In the genomic region with DNA sequence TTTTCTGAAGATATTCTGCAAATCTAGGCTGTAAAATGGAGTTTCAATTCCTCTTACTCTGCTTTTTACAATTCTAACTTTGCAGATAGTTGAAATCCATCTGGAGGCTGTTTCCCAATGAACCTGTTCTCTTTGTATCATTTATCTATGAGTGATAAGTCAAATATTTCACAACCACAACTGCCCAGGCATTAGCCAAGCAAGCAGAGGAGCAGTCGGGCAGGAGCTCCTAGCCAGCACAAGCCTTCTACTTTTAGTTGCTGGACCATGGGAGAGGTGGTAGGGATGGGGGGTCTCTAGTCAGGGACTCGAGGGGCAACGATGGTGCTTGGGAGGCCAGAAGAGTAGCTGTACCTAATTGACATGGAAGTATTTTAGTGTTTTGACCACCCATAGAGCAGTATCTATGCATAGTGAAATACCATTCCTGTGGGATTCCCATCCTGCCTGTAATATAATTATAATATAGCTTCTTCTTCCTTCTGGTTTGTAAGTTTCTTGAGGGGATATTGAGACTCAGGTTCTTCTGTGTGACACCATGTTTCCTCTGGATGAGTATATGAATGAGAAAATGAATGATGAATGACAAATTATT, we compare ENCODE assay signal across 13 cellular contexts.
DNase-seq lines count a peak whose midpoint lies in the region; ATAC-seq and TF ChIP-seq lines count a peak whose summit lies in the region.
"Had no signal": no experiment of that assay in that cellular context is flagged by ENCODE, and none has a peak within 500 bp of the region (broad histone marks: within the 10 kb centered on the region; RNA-seq: fewer than 3 reads in every experiment).

No MANE protein-coding gene starts in this region.

- no peak for TF ChIP-seq POLR2A in lower leg skin (IDR thresholded peaks at IDR 0.05)

- no peaks in the 10 kb centered on the region for H3K9me2 ChIP-seq in hepatocyte (replicated peaks; ENCODE audit: insufficient read depth)

- H3K27ac ChIP-seq in ACC112 (ENCODE audit: low read depth, low read length) (no peak overlapping the region), hepatocyte (no peak overlapping the region)

- H3K4me1 ChIP-seq in ACC112 (ENCODE audit: control insufficient read depth, insufficient read depth, low read length, unreplicated experiment) (peaks cover 39% of the 10 kb centered on the region), hepatocyte (ENCODE audit: insufficient read depth) (peaks cover 17% of the 10 kb centered on the region)

- no peaks in the 10 kb centered on the region for H3K9me3 ChIP-seq in hepatocyte (ENCODE audit: low read depth)

- H3K27me3 ChIP-seq in ACC112 (ENCODE audit: insufficient read depth, low read length) (no peaks in the 10 kb centered on the region), hepatocyte (no peaks in the 10 kb centered on the region)

- peak; percentile 55 for ATAC-seq in SK-N-SH treated with all-trans-retinoic acid at 6 μM for 48 hours

- H3K36me3 ChIP-seq in ACC112 (ENCODE audit: insufficient read depth, low read length) (no peaks in the 10 kb centered on the region), hepatocyte (replicated peaks; ENCODE audit: insufficient read depth, low read depth) (no peaks in the 10 kb centered on the region)

- H3K4me3 ChIP-seq in ACC112 (ENCODE audit: low read depth, low read length) (peak overlapping the region; percentile 18; the same call in 1 of the 2 replicates), hepatocyte (no peak overlapping the region), lower leg skin (ENCODE audit: low read depth, poor library complexity, severe bottlenecking) (no peak overlapping the region)

- H3K79me2 ChIP-seq in ACC112 (ENCODE audit: control insufficient read depth, insufficient read depth, low read length, unreplicated experiment) (no peaks in the 10 kb centered on the region), hepatocyte (no peaks in the 10 kb centered on the region)

- H3K4me2 ChIP-seq in hepatocyte = no peak overlapping the region

- 80% methylated on average over 3 of the region's 3 CpGs for WGBS in hepatocyte (ENCODE audit: low lambda C conversion rate, missing lambda C conversion rate)
- 80 to 84% methylated on average over 3 of the region's 3 CpGs for WGBS in lower leg skin, 2 donors

- intact Hi-C loops in lower leg skin (cut with DNase I; ENCODE audit: low total_unique reads) = no loop called here

- DNase-seq in HPDE6-E6E7 (ENCODE audit: extremely low spot score) (peak; percentile 21), hepatocyte (ENCODE audit: low spot score) (peak; percentile 28), NCI-H2171 treated with DMSO at 0.1 percent for 48 hours (lab: John Stamatoyannopoulos, UW) (no peak), T1000 (lab: John Stamatoyannopoulos, UW) (no peak), lower leg skin (ENCODE audit: low spot score in 2 of 2) (no peak)
- no peak for DNase-seq in activated T-cell treated with anti-CD3 and anti-CD28 coated beads, Interleukin-2, amount 50 U/mL, for 1 hour
- DNase-seq: activated CD4-positive, CD25-positive, alpha-beta regulatory T cell; activated naive CD8-positive, alpha-beta T cell treated with anti-CD3 and anti-CD28 coated beads for 36 hours; NCI-H748 treated with DMSO at 0.1 percent for 48 hours; stimulated activated CD4-positive, alpha-beta T cell treated with anti-CD3 and anti-CD28 coated beads, Interleukin-1b, Interleukin-23, amount 100 ng/mL, for 48 hours; SW 1271 had no signal

- H2AFZ ChIP-seq in ACC112 (ENCODE audit: low read length, unreplicated experiment) (no peak overlapping the region), hepatocyte (no peak overlapping the region)

- TF ChIP-seq CTCF in hepatocyte (IDR thresholded peaks at IDR 0.05; ENCODE audit: poor library complexity) (no peak), lower leg skin (IDR thresholded peaks at IDR 0.05) (no peak)

- no peaks in the 10 kb centered on the region for H4K20me1 ChIP-seq in hepatocyte (ENCODE audit: insufficient read depth, poor library complexity, severe bottlenecking)

TF ChIP-seq in SK-N-SH treated with all-trans-retinoic acid at 6 μM for 48 hours, 23 proteins besides CTCF, POLR2A, EP300 and RAD21:
- TF ChIP-seq ZFP30 (CRISPR knock-in tag; IDR thresholded peaks at IDR 0.05) (no peak), ZC3H10 (CRISPR knock-in tag; IDR thresholded peaks at IDR 0.05) (no peak), ZNF70 (CRISPR knock-in tag; IDR thresholded peaks at IDR 0.05) (no peak)
- TF ChIP-seq, protein P1, sequence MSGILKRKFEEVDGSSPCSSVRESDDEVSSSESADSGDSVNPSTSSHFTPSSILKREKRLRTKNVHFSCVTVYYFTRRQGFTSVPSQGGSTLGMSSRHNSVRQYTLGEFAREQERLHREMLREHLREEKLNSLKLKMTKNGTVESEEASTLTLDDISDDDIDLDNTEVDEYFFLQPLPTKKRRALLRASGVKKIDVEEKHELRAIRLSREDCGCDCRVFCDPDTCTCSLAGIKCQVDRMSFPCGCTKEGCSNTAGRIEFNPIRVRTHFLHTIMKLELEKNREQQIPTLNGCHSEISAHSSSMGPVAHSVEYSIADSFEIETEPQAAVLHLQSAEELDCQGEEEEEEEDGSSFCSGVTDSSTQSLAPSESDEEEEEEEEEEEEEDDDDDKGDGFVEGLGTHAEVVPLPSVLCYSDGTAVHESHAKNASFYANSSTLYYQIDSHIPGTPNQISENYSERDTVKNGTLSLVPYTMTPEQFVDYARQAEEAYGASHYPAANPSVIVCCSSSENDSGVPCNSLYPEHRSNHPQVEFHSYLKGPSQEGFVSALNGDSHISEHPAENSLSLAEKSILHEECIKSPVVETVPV (CRISPR knock-in tag; IDR thresholded peaks at IDR 0.05) = no peak

Comparison
In these comparisons a context has a peak if more than half of its experiments do, and no peak if none do; other contexts are left out.
1. DNase-seq: peak in HPDE6-E6E7 (single experiment) and hepatocyte (single experiment); none in NCI-H2171 treated with DMSO at 0.1 percent for 48 hours (single experiment), T1000 (single experiment), activated T-cell treated with anti-CD3 and anti-CD28 coated beads, Interleukin-2, amount 50 U/mL, for 1 hour (single experiment) and lower leg skin (0 of 2).